In genomic region chr7:29987821-29988317, GRCh38 we compare ENCODE assay signal across 1 cellular context.
TF ChIP-seq lines count a peak whose summit lies in the region.

No MANE protein-coding gene starts in this region.

TF ChIP-seq in H1, 55 proteins besides CTCF, POLR2A, EP300 and RAD21:
- TF ChIP-seq CBX8 (IDR thresholded peaks at IDR 0.05; ENCODE audit: borderline replicate concordance, low read depth, low read length) (no peak), RNF2 (IDR thresholded peaks at IDR 0.05; ENCODE audit: borderline replicate concordance, low read depth, low read length, missing control alignments, poor library complexity, severe bottlenecking) (no peak), CREB1 (IDR thresholded peaks at IDR 0.05) (no peak), BRCA1 (IDR thresholded peaks at IDR 0.05; ENCODE audit: low read depth, low read length) (no peak), JUND (IDR thresholded peaks at IDR 0.05; ENCODE audit: low read length) (peak; percentile 78; the same call in 1 of the 2 replicates), FOSL1 (IDR thresholded peaks at IDR 0.05; ENCODE audit: insufficient read depth, low read depth, low read length) (no peak), YY1 (IDR thresholded peaks at IDR 0.05; ENCODE audit: low read depth, low read length) (0 out of 2 replicates have a peak, but pooled peaks have one; percentile 62), JUN (IDR thresholded peaks at IDR 0.05; ENCODE audit: low read depth, low read length) (peak; percentile 45; the same call in 1 of the 2 replicates), SRF (IDR thresholded peaks at IDR 0.05; ENCODE audit: low read depth, low read length) (no peak)
